Comparison of ENCODE assay signal across 1 cellular context in genomic region chr2:232490221-232491138, GRCh38.
TF ChIP-seq lines count a peak whose summit lies in the region.

No MANE protein-coding gene starts in this region.

TF ChIP-seq in SK-N-SH, 30 proteins besides CTCF, POLR2A, EP300 and RAD21 (continued from another document):
- no peak for TF ChIP-seq PBX3 (IDR thresholded peaks at IDR 0.05)
- TF ChIP-seq FOSL2 (IDR thresholded peaks at IDR 0.05; ENCODE audit: borderline replicate concordance, low read depth), result no peak
- TF ChIP-seq CHD2 (IDR thresholded peaks at IDR 0.05; ENCODE audit: low read length, partially characterized antibody), result no peak
